ENCODE assay signal across 8 cellular contexts in genomic region chr13:22278336-22278929, GRCh38.
DNase-seq lines count a peak whose midpoint lies in the region; ATAC-seq, FAIRE-seq and TF ChIP-seq lines count a peak whose summit lies in the region.

No MANE protein-coding gene starts in this region.

- H3K27me3 ChIP-seq in esophagus squamous epithelium (no peaks in the 10 kb centered on the region), prostate gland (replicated peaks; ENCODE audit: insufficient read depth) (no peaks in the 10 kb centered on the region)

- no peaks in the 10 kb centered on the region for H3K9me3 ChIP-seq in esophagus squamous epithelium
- H3K9me3 ChIP-seq in prostate gland: no peaks in the 10 kb centered on the region

- TF ChIP-seq POLR2A in esophagus squamous epithelium (IDR thresholded peaks at IDR 0.05): no peak
- no peak for TF ChIP-seq POLR2A in prostate gland (IDR thresholded peaks at IDR 0.05)

- ATAC-seq in GM21786 (IDR thresholded peaks at IDR 0.05; ENCODE audit: unreplicated experiment) (peak; percentile 93), GM21360 (IDR thresholded peaks at IDR 0.05; ENCODE audit: unreplicated experiment) (no peak)

- intact Hi-C loops in esophagus squamous epithelium (cut with DNase I): loop anchor here (10.0 kb wide), 1 partner anchor 644 kb away; no protein-coding TSS in a partner anchor
- intact Hi-C loops in prostate gland (cut with DNase I): loop anchor here (1.0 kb wide), 1 partner anchor 640 kb away; no protein-coding TSS in a partner anchor

- H3K4me1 ChIP-seq in esophagus squamous epithelium (no peaks in the 10 kb centered on the region), prostate gland (replicated peaks) (no peaks in the 10 kb centered on the region)

- WGBS in esophagus squamous epithelium, 2 donors: 26 to 28% methylated on average over 5 of the region's 5 CpGs
- 46% methylated on average over 5 of the region's 5 CpGs for WGBS in prostate gland

- no peaks in the 10 kb centered on the region for H3K36me3 ChIP-seq in esophagus squamous epithelium
- H3K36me3 ChIP-seq in prostate gland: no peaks in the 10 kb centered on the region

- H3K27ac ChIP-seq in esophagus squamous epithelium (no peak overlapping the region), prostate gland (no peak overlapping the region)

- no peak for FAIRE-seq in frontal cortex (lab: Jason Lieb, UNC)

- DNase-seq in ELR (ENCODE audit: low read depth) (peak; percentile 1), NCI-H2196 treated with DMSO at 0.1 percent for 48 hours (lab: John Stamatoyannopoulos, UW; ENCODE audit: unreplicated experiment) (peak; percentile 5), esophagus squamous epithelium (lab: John Stamatoyannopoulos, UW) (no peak), prostate gland (ENCODE audit: low spot score) (peak; percentile 55), frontal cortex (ENCODE audit: low spot score in 2 of 2) (no peak)
- DNase-seq in activated CD8-positive, alpha-beta memory T cell treated with anti-CD3 and anti-CD28 coated beads for 1 hour (ENCODE audit: extremely low read depth in 1 of 2, low read depth in 1 of 2): peak; percentile 40 to 46

- TF ChIP-seq CTCF in esophagus squamous epithelium (IDR thresholded peaks at IDR 0.05) (peak; percentile 16 to 56 (median 37)), prostate gland (IDR thresholded peaks at IDR 0.05) (peak in 3 of 4 experiments; percentile 48 to 57 (median 55))

- H3K4me3 ChIP-seq in esophagus squamous epithelium: no peak overlapping the region
- H3K4me3 ChIP-seq in prostate gland: no peak overlapping the region

Comparison
In these comparisons a context has a peak if more than half of its experiments do, and no peak if none do; other contexts are left out.
1. DNase-seq: peak in ELR (single experiment), NCI-H2196 treated with DMSO at 0.1 percent for 48 hours (single experiment), activated CD8-positive, alpha-beta memory T cell treated with anti-CD3 and anti-CD28 coated beads for 1 hour (2 of 2) and prostate gland (single experiment); none in esophagus squamous epithelium (single experiment) and frontal cortex (0 of 2).